In the genomic region with DNA sequence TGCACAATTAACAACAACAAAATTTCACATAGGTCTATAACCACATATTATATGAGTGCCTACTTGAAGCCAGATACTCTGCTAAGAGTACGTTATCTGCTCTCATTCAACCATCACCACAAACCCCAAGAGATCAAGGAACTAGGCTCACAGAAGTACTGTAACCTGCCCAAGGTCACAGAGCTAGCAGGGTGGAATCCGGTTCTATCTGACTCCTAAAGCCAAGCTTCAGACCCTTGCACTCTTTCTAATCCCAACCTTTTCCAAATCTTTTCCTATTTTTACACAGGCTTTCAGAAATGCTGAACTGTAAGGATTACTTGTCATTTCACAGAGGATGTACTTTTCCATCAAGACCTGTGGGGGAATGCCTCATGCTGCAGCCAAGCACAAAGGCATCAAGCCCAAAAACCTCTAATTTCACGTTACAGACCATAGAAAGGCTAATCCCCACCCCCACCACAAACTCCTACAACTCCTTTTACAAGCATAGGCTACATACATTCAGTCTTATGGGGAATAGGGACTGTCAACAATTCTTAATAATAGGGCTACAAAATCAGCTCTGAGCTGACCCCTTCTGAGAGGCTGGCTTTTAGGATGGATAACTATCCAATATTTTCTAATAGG, we compare ENCODE assay signal across 9 cellular contexts. TPM values are rescaled to one million over a fixed set of nuclear protein-coding genes. Genes with fewer than 3 reads are reported as not detected.
DNase-seq lines count a peak whose midpoint lies in the region; ATAC-seq, FAIRE-seq and TF ChIP-seq lines count a peak whose summit lies in the region.
"Had no signal": no experiment of that assay in that cellular context is flagged by ENCODE, and none has a peak within 500 bp of the region (broad histone marks: within the 10 kb centered on the region; RNA-seq: fewer than 3 reads in every experiment).

No MANE protein-coding gene starts in this region.

- H2BK20ac ChIP-seq in H1 (ENCODE audit: low read length): no peak overlapping the region

- 55% methylated on average over 3 of the region's 3 CpGs; no CpG with 5 or more reads in 1 of the 2 experiments for WGBS in H1 (ENCODE audit: extremely low coverage in 1 of 2, insufficient coverage in 1 of 2, insufficient read length in 1 of 2, insufficient replicate concordance in 2 of 2, low coverage in 1 of 2, low lambda C conversion rate in 2 of 2, missing lambda C conversion rate in 1 of 2), 2 experiments
- WGBS in ovary, 3 donors: 25 to 28% (median 26%) methylated on average over 3 of the region's 3 CpGs

- H3K27me3 ChIP-seq in Panc1 (ENCODE audit: control insufficient read depth, insufficient read depth, low read length) (no peaks in the 10 kb centered on the region), H1 (replicated peaks in 1 of 4; ENCODE audit: control insufficient read depth in 3 of 4, extremely low read depth in 1 of 4, insufficient read depth in 3 of 4, low read length in 3 of 4) (no peaks in the 10 kb centered on the region), ovary (no peaks in the 10 kb centered on the region)

- peaks cover 3% of the 10 kb centered on the region for H3K79me1 ChIP-seq in H1 (ENCODE audit: low read depth, low read length)

- no peak for FAIRE-seq in H1 (lab: Jason Lieb, UNC)
- FAIRE-seq: TTC549 had no signal

- CTCF ChIA-PET in Panc1 (lab: Charles Lee): no interaction called here
- CTCF ChIA-PET in H1 (lab: Charles Lee; ENCODE audit: partially characterized antibody): interaction anchor here (0.9 to 8.2 kb wide), 3 partner anchors 14 to 168 kb away, joined by 3 to 82 read pairs (median 4); no protein-coding TSS in a partner anchor

- H2AK5ac ChIP-seq in H1 (ENCODE audit: low read depth, low read length): no peak overlapping the region

- peak overlapping the region; percentile 75 to 91 for H3K4me3 ChIP-seq in Panc1 (ENCODE audit: low read depth in 2 of 2, low read length in 2 of 2)
- peak overlapping the region; percentile 79 to 97 (median 87) for H3K4me3 ChIP-seq in H1 (ENCODE audit: extremely low read depth in 1 of 4, insufficient read depth in 2 of 4, low read depth in 3 of 4, low read length in 4 of 4)
- H3K4me3 ChIP-seq in ovary: peak overlapping the region; percentile 85

- no peak overlapping the region for H2BK12ac ChIP-seq in H1 (ENCODE audit: low read depth, low read length)

- no peak for TF ChIP-seq EP300 in H1 (IDR thresholded peaks at IDR 0.05; ENCODE audit: borderline replicate concordance in 1 of 2, low read depth in 2 of 2, low read length in 2 of 2)
- no peak for TF ChIP-seq EP300 in ovary (IDR thresholded peaks at IDR 0.05)

- H3K14ac ChIP-seq in H1 (ENCODE audit: insufficient read length): no peak overlapping the region

- peaks cover 13% of the 10 kb centered on the region for H3K23me2 ChIP-seq in H1 (ENCODE audit: low read depth, low read length)

- no peaks in the 10 kb centered on the region for H3K9me3 ChIP-seq in Panc1 (ENCODE audit: control insufficient read depth, insufficient read depth, low read depth, low read length)
- H3K9me3 ChIP-seq in H1 (ENCODE audit: insufficient read depth in 2 of 2, low read depth in 1 of 2, low read length in 1 of 2): no peaks in the 10 kb centered on the region
- H3K9me3 ChIP-seq in ovary: no peaks in the 10 kb centered on the region

- TF ChIP-seq POLR2A in H1 (IDR thresholded peaks at IDR 0.05; ENCODE audit: control extremely low read depth in 1 of 2, low read depth in 2 of 2, low read length in 2 of 2) (no peak), ovary (IDR thresholded peaks at IDR 0.05) (no peak)

- in situ Hi-C loops in Panc1 (cut with HindIII; ENCODE audit: low pct_unique_long_range_greater_than_20kb, low sequenced_read_pairs): no loop called here

- no peaks in the 10 kb centered on the region; the same call in 1 of the 2 replicates for H3K36me3 ChIP-seq in Panc1 (ENCODE audit: control insufficient read depth, insufficient read depth, low read length)
- peaks cover 0 to 2% (median 0%) of the 10 kb centered on the region in 4 experiments; a peak in 2 of 8 replicates for H3K36me3 ChIP-seq in H1 (ENCODE audit: control insufficient read depth in 2 of 4, insufficient read depth in 4 of 4, low read length in 3 of 4)
- no peaks in the 10 kb centered on the region for H3K36me3 ChIP-seq in ovary

- intact Hi-C loops in Panc1 (cut with micrococcal nuclease; ENCODE audit: unreplicated experiment): no loop called here
- intact Hi-C loops in ovary (cut with DNase I): no loop called here

- H4K91ac ChIP-seq in H1 (replicated peaks; ENCODE audit: insufficient read length, low read length): no peak overlapping the region

- BruUV-seq in Panc1 (replicated peaks; lab: Mats Ljungman, UMichigan): no TSS peak

- peak overlapping the region; percentile 87 for H3K27ac ChIP-seq in Panc1 (ENCODE audit: low read length)
- H3K27ac ChIP-seq in H1 (ENCODE audit: low read depth, low read length): no peak overlapping the region
- no peak overlapping the region for H3K27ac ChIP-seq in ovary

- no peak overlapping the region for H3K18ac ChIP-seq in H1 (ENCODE audit: extremely low read depth, low read length)

- H4K5ac ChIP-seq in H1 (ENCODE audit: insufficient read length, low read depth, low read length): no peak overlapping the region

- peaks cover 0 to under 1% of the 10 kb centered on the region in 2 experiments for H4K20me1 ChIP-seq in H1 (replicated peaks in 1 of 2; ENCODE audit: control insufficient read depth in 1 of 2, insufficient read depth in 2 of 2, low read length in 2 of 2)

- H4K8ac ChIP-seq in H1 (ENCODE audit: extremely low read depth, insufficient read depth, low read length): no peak overlapping the region

- H2BK5ac ChIP-seq in H1 (ENCODE audit: low read depth, low read length): no peak overlapping the region

- no peak for TF ChIP-seq CTCF in Panc1 (IDR thresholded peaks at IDR 0.05)
- TF ChIP-seq CTCF in H1 (IDR thresholded peaks at IDR 0.05; ENCODE audit: control extremely low read depth in 1 of 3, insufficient read depth in 1 of 3, low read depth in 1 of 3, low read length in 3 of 3): no peak
- TF ChIP-seq CTCF in ovary (IDR thresholded peaks at IDR 0.05): no peak

- H3K56ac ChIP-seq in H1 (replicated peaks; ENCODE audit: insufficient read length, low read depth, low read length): no peak overlapping the region

- POLR2A ChIA-PET in Panc1 (lab: Charles Lee): no interaction called here
- POLR2A ChIA-PET in H1 (lab: Charles Lee; ENCODE audit: partially characterized antibody): interaction anchor here (0.9 to 2.9 kb wide), 2 partner anchors 10 to 257 kb away, joined by 3 to 13 read pairs; partner anchors contain the start of gene PCF11

- ATAC-seq in Panc1: no peak

- H3K4ac ChIP-seq in H1 (replicated peaks; ENCODE audit: insufficient read length, low read depth, low read length): no peak overlapping the region

- no peak for TF ChIP-seq RAD21 in H1 (IDR thresholded peaks at IDR 0.05 in 1 of 2, conservative IDR thresholded peaks at IDR 0.05 in 1 of 2; ENCODE audit: low read depth in 2 of 2, low read length in 2 of 2)

- peak; percentile 10 for DNase-seq in NCI-H82 (lab: John Stamatoyannopoulos, UW)
- DNase-seq in NCI-H82 treated with DMSO at 0.1 percent for 48 hours (lab: John Stamatoyannopoulos, UW; ENCODE audit: unreplicated experiment): no peak
- no peak for DNase-seq in Panc1 (ENCODE audit: low read depth, low spot score)
- DNase-seq in H1 (ENCODE audit: low read depth in 1 of 2, low spot score in 2 of 2): no peak
- DNase-seq in ovary: no peak
- DNase-seq in HuH-7.5 (ENCODE audit: low spot score): no peak
- DNase-seq in H4 (ENCODE audit: low spot score): no peak
- no peak for DNase-seq in NCI-H526 treated with DMSO at 0.1 percent for 48 hours (lab: John Stamatoyannopoulos, UW)

- H3K9ac ChIP-seq in H1 (replicated peaks in 1 of 4; ENCODE audit: extremely low read depth in 1 of 4, low read depth in 3 of 4, low read length in 3 of 4): peak overlapping the region in 2 of 4 experiments; percentile 38 to 39; a peak in 2 of 7 replicates

- H2BK120ac ChIP-seq in H1 (replicated peaks; ENCODE audit: low read depth, low read length): no peak overlapping the region

- H2AFZ ChIP-seq in H1 (ENCODE audit: low read length): no peak overlapping the region; the same call in 1 of the 2 replicates

- peak overlapping the region; percentile 98 to 100 for H3K4me2 ChIP-seq in H1 (ENCODE audit: insufficient read depth in 1 of 2, low read depth in 2 of 2, low read length in 2 of 2)

- peaks cover 20% of the 10 kb centered on the region for H3K4me1 ChIP-seq in Panc1 (ENCODE audit: control insufficient read depth, insufficient read depth, low read length)
- H3K4me1 ChIP-seq in H1 (replicated peaks in 1 of 4; ENCODE audit: control insufficient read depth in 3 of 4, insufficient read depth in 4 of 4, low read length in 3 of 4): peaks cover 0 to 7% (median 5%) of the 10 kb centered on the region in 4 experiments; a peak in 5 of 7 replicates
- no peaks in the 10 kb centered on the region for H3K4me1 ChIP-seq in ovary (ENCODE audit: insufficient read depth)

- peaks cover 12 to 50% of the 10 kb centered on the region in 2 experiments for H3K79me2 ChIP-seq in H1 (ENCODE audit: control insufficient read depth in 1 of 2, insufficient read depth in 2 of 2, low read length in 2 of 2)

- no peak overlapping the region for H3K23ac ChIP-seq in H1 (ENCODE audit: insufficient read length)

- no peak overlapping the region for H2BK15ac ChIP-seq in H1 (ENCODE audit: low read length)

RNA-seq across cellular contexts. Expression of gene PRCP, which starts 0.9 kb away (rescaled TPM):
- total RNA-seq in Panc1 (2021; ENCODE audit: unreplicated experiment) (57.0 TPM), ovary (10 to 100 TPM; 36.4 to 69.0 (median 62.8) TPM)
- 43.6 TPM for polyA plus RNA-seq in Panc1 (2012; ENCODE audit: insufficient read length)
- 62.6 and 63.8 TPM in 2 replicates for total RNA-seq in H1 (2021; fragmentation: NEBNext Ultra II Directional; extraction: Animal tissue kit (Norgen Biotek cat#: 25700))
- polyA plus RNA-seq in H1 (2011; rRNA removed) (44.2 and 84.4 TPM in 2 replicates), ovary (100 to 1,000 TPM in 1 of 2 donors, 10 to 100 TPM in 1; 62.5 to 184 TPM)
- polyA plus RNA-seq in H1 (2011; cell fraction: cytosol; rRNA removed): 61.6 TPM
- 24.4 TPM for polyA plus RNA-seq in H1 (2011; cell fraction: nucleus; rRNA removed)
- 53.0 to 122 TPM (median 59.7 TPM) in 4 replicates for polyA plus RNA-seq in H1 (2012, experiment 1 of 2)
- 34.4 TPM for polyA plus RNA-seq in H1 (2012, experiment 2 of 2)
- 90.8 TPM for polyA plus RNA-seq in H1 (2013, experiment 1 of 2)
- polyA plus RNA-seq in H1 (2013, experiment 2 of 2): 95.5 TPM
- 45.8 and 58.1 TPM in 2 replicates for polyA minus RNA-seq in H1 (2011; rRNA and poly(A)+ RNA removed)
- polyA minus RNA-seq in H1 (2011; cell fraction: cytosol; rRNA and poly(A)+ RNA removed): 43.3 TPM
- 26.4 TPM for polyA minus RNA-seq in H1 (2011; cell fraction: nucleus; rRNA and poly(A)+ RNA removed)
- total RNA-seq in H4 (2014; rRNA removed; shearing (Covaris generic)): 80.0 and 91.7 TPM in 2 replicates

RNA-seq across cellular contexts. Expression of gene DDIAS, which starts 2.2 kb away (rescaled TPM):
- total RNA-seq in Panc1 (2021; ENCODE audit: unreplicated experiment) (22.9 TPM), ovary (1 to 10 TPM in 2 of 7 donors, under 1 TPM in 4, not detected in 1; 0.48 to 1.2 (median 0.69) TPM)
- 5.9 TPM for polyA plus RNA-seq in Panc1 (2012; ENCODE audit: insufficient read length)
- 24.0 and 25.7 TPM in 2 replicates for total RNA-seq in H1 (2021; fragmentation: NEBNext Ultra II Directional; extraction: Animal tissue kit (Norgen Biotek cat#: 25700))
- polyA plus RNA-seq in H1 (2011; rRNA removed) (6.2 and 11.6 TPM in 2 replicates), ovary (under 1 TPM; 0.38 to 0.77 TPM)
- polyA plus RNA-seq in H1 (2011; cell fraction: cytosol; rRNA removed): 11.2 TPM
- polyA plus RNA-seq in H1 (2011; cell fraction: nucleus; rRNA removed): 13.7 TPM
- polyA plus RNA-seq in H1 (2012, experiment 1 of 2): 13.0 to 25.1 TPM (median 22.2 TPM) in 4 replicates
- 1.9 TPM for polyA plus RNA-seq in H1 (2012, experiment 2 of 2)
- 18.6 TPM for polyA plus RNA-seq in H1 (2013, experiment 1 of 2)
- 18.7 TPM for polyA plus RNA-seq in H1 (2013, experiment 2 of 2)
- 38.5 and 40.0 TPM in 2 replicates for polyA minus RNA-seq in H1 (2011; rRNA and poly(A)+ RNA removed)
- polyA minus RNA-seq in H1 (2011; cell fraction: cytosol; rRNA and poly(A)+ RNA removed): 11.2 TPM
- polyA minus RNA-seq in H1 (2011; cell fraction: nucleus; rRNA and poly(A)+ RNA removed): 51.0 TPM
- total RNA-seq in H4 (2014; rRNA removed; shearing (Covaris generic)): 12.2 and 18.7 TPM in 2 replicates
